In genomic region chr15:40439461-40440299, GRCh38 we compare ENCODE assay signal across 8 cellular contexts. TPM values are rescaled to one million over a fixed set of nuclear protein-coding genes. Genes with fewer than 3 reads are reported as not detected.
DNase-seq lines count a peak whose midpoint lies in the region; ATAC-seq and TF ChIP-seq lines count a peak whose summit lies in the region.

No MANE protein-coding gene starts in this region.

- H4K20me1 ChIP-seq in KMS-11 (ENCODE audit: insufficient read depth) = no peaks in the 10 kb centered on the region

- peak; percentile 56 for DNase-seq in EL
- peak; percentile 68 for DNase-seq in activated CD8-positive, alpha-beta memory T cell treated with anti-CD3 and anti-CD28 coated beads, Interleukin-2, amount 50 U/mL, for 48 hours
- DNase-seq in fibroblast of villous mesenchyme (ENCODE audit: low read depth) = no peak

- TF ChIP-seq POLR2A in GM18505 (IDR thresholded peaks at IDR 0.05; ENCODE audit: borderline replicate concordance, extremely low read depth, insufficient read depth, insufficient read length) = no peak

- H3K79me2 ChIP-seq in KMS-11 (ENCODE audit: insufficient read depth, low read depth) = peaks cover 16% of the 10 kb centered on the region; the same call in 1 of the 2 replicates

- no peaks in the 10 kb centered on the region for H3K4me1 ChIP-seq in KMS-11 (ENCODE audit: low read depth, poor library complexity, severe bottlenecking)
- peaks cover 57% of the 10 kb centered on the region for H3K4me1 ChIP-seq in neuron (ENCODE audit: insufficient read depth, low read length)

- H3K4me3 ChIP-seq in KMS-11 (IDR thresholded peaks at IDR 0.05; ENCODE audit: insufficient read depth, low read depth, low read length) = no peak overlapping the region
- peak overlapping the region; percentile 76 for H3K4me3 ChIP-seq in fibroblast of villous mesenchyme (ENCODE audit: low read depth, low read length)
- peak overlapping the region; percentile 60 for H3K4me3 ChIP-seq in neuron (ENCODE audit: low read length)

- peak overlapping the region; percentile 84 for H3K4me2 ChIP-seq in KMS-11

- ATAC-seq in HG02884 (IDR thresholded peaks at IDR 0.05; ENCODE audit: unreplicated experiment) = no peak
- ATAC-seq in GM18511 (IDR thresholded peaks at IDR 0.05; ENCODE audit: unreplicated experiment) = no peak
- ATAC-seq in GM18505 (IDR thresholded peaks at IDR 0.05; ENCODE audit: unreplicated experiment) = no peak

- no peaks in the 10 kb centered on the region for H3K9me3 ChIP-seq in neuron (ENCODE audit: low read length)

- no peak overlapping the region for H3K27ac ChIP-seq in KMS-11

- H3K27me3 ChIP-seq in KMS-11 (ENCODE audit: insufficient read depth, low read depth) = peaks cover 29% of the 10 kb centered on the region
- peaks cover 48% of the 10 kb centered on the region for H3K27me3 ChIP-seq in neuron (ENCODE audit: insufficient read depth, low read length)

- no peak for TF ChIP-seq CTCF in KMS-11 (conservative IDR thresholded peaks at IDR 0.05; ENCODE audit: low read depth, low read length)
- no peak for TF ChIP-seq CTCF in fibroblast of villous mesenchyme (IDR thresholded peaks at IDR 0.05; ENCODE audit: insufficient read depth, low read depth, low read length)

- H2AFZ ChIP-seq in KMS-11 (ENCODE audit: low read depth) = peak overlapping the region; percentile 87
- peak overlapping the region; percentile 74 for H2AFZ ChIP-seq in neuron (ENCODE audit: low read depth, low read length)

- H3K9ac ChIP-seq in KMS-11 = peak overlapping the region; percentile 59; the same call in 1 of the 2 replicates

- H3K36me3 ChIP-seq in KMS-11 (ENCODE audit: insufficient read depth) (no peaks in the 10 kb centered on the region), neuron (ENCODE audit: insufficient read depth, low read length) (no peaks in the 10 kb centered on the region)

RNA-seq across cellular contexts. Expression of gene BAHD1, which starts 1.1 kb away (rescaled TPM):
- 9.3 and 11.2 TPM in 2 replicates for total RNA-seq in fibroblast of villous mesenchyme

RNA-seq across cellular contexts. Expression of gene CHST14, which starts 31.1 kb away (rescaled TPM):
- 12.9 and 14.2 TPM in 2 replicates for total RNA-seq in fibroblast of villous mesenchyme

RNA-seq across cellular contexts. Expression of gene IVD, which starts 34.1 kb away (rescaled TPM):
- total RNA-seq in fibroblast of villous mesenchyme = 26.7 and 40.2 TPM in 2 replicates

RNA-seq across cellular contexts. Expression of gene KNSTRN, which starts 57.2 kb away (rescaled TPM):
- total RNA-seq in fibroblast of villous mesenchyme = 25.4 and 49.2 TPM in 2 replicates
